ENCODE assay signal across 12 cellular contexts in the genomic region with DNA sequence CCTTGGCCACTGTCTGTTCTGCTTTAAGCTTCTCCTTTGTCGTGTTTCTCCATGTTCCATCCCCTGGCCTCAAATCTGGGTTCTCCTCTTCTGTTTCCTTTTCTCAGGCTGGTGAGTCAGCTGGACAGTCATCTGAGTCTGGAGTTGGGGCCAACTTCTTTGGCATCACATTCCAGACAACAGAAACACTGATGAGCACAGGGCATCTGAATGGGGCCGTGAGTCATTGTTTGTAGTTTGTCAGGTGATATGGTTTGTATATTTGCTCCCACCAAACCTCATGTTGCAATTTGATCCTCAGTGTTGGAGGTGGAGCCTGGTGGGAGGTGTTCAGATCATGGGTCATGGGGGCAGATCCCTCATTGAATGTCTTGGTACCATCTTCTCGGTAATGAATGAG. TPM values are rescaled to one million over a fixed set of nuclear protein-coding genes. Genes with fewer than 3 reads are reported as not detected.
DNase-seq lines count a peak whose midpoint lies in the region; ATAC-seq and TF ChIP-seq lines count a peak whose summit lies in the region.
"Had no signal": no experiment of that assay in that cellular context is flagged by ENCODE, and none has a peak within 500 bp of the region (broad histone marks: within the 10 kb centered on the region; RNA-seq: fewer than 3 reads in every experiment).

No MANE protein-coding gene starts in this region.

- TF ChIP-seq CTCF in SK-N-SH (IDR thresholded peaks at IDR 0.05) (no peak), fibroblast of villous mesenchyme (IDR thresholded peaks at IDR 0.05; ENCODE audit: insufficient read depth, low read depth, low read length) (no peak), type B pancreatic cell (conservative IDR thresholded peaks at IDR 0.05) (no peak), gastroesophageal sphincter (IDR thresholded peaks at IDR 0.05) (no peak), OCI-LY7 (conservative IDR thresholded peaks at IDR 0.05; ENCODE audit: low read length) (no peak)

- no peak for TF ChIP-seq RAD21 in SK-N-SH (IDR thresholded peaks at IDR 0.05; ENCODE audit: low read length)

- H3K4me3 ChIP-seq in SK-N-SH (ENCODE audit: low read depth in 2 of 2, low read length in 1 of 2): no peak overlapping the region
- H3K4me3 ChIP-seq in fibroblast of villous mesenchyme (ENCODE audit: low read depth, low read length): no peak overlapping the region
- H3K4me3 ChIP-seq in gastroesophageal sphincter: no peak overlapping the region
- H3K4me3 ChIP-seq in OCI-LY7 (ENCODE audit: low read depth, low read length, poor library complexity, severe bottlenecking): no peak overlapping the region
- H3K4me3 ChIP-seq: tibial nerve had no signal

- H3K36me3 ChIP-seq in SK-N-SH (replicated peaks in 1 of 2; ENCODE audit: control insufficient read depth in 1 of 2, insufficient read depth in 2 of 2, low read length in 1 of 2) (no peaks in the 10 kb centered on the region), gastroesophageal sphincter (no peaks in the 10 kb centered on the region), OCI-LY7 (ENCODE audit: insufficient read depth, low read length) (no peaks in the 10 kb centered on the region)
- H3K36me3 ChIP-seq: tibial nerve had no signal

- DNase-seq in SK-N-SH (no peak), RKO (ENCODE audit: low spot score) (peak; percentile 76), fibroblast of villous mesenchyme (ENCODE audit: low read depth) (peak; percentile 13), type B pancreatic cell (ENCODE audit: extremely low spot score, unreplicated experiment) (peak; percentile 18), OCI-LY7 (ENCODE audit: low spot score) (no peak)
- DNase-seq: NCI-H524 had no signal

- H3K27ac Mint-ChIP-seq in type B pancreatic cell: no peak overlapping the region

- H3K4me1 ChIP-seq in SK-N-SH (ENCODE audit: control insufficient read depth in 1 of 2, insufficient read depth in 2 of 2, low read depth in 1 of 2, low read length in 1 of 2) (no peaks in the 10 kb centered on the region), gastroesophageal sphincter (no peaks in the 10 kb centered on the region), OCI-LY7 (ENCODE audit: insufficient read depth, low read length, poor library complexity, severe bottlenecking) (no peaks in the 10 kb centered on the region)
- H3K4me1 ChIP-seq: tibial nerve had no signal

- ATAC-seq in SK-N-SH treated with all-trans-retinoic acid at 6 μM for 48 hours: no peak
- no peak for ATAC-seq in gastroesophageal sphincter
- ATAC-seq in HG02798 (IDR thresholded peaks at IDR 0.05; ENCODE audit: poor library complexity, unreplicated experiment): no peak

- H3K9me3 Mint-ChIP-seq in type B pancreatic cell: no peaks in the 10 kb centered on the region

- no peak overlapping the region for H3K4me3 Mint-ChIP-seq in type B pancreatic cell

- BruUV-seq in OCI-LY7 (replicated peaks; lab: Mats Ljungman, UMichigan): no TSS peak

- H3K4me2 ChIP-seq in SK-N-SH (no peak overlapping the region), OCI-LY7 (ENCODE audit: low read length) (no peak overlapping the region)

- TF ChIP-seq EP300 in SK-N-SH (IDR thresholded peaks at IDR 0.05; ENCODE audit: borderline replicate concordance in 1 of 2, low read depth in 1 of 2, low read length in 1 of 2): no peak
- TF ChIP-seq EP300 in gastroesophageal sphincter (IDR thresholded peaks at IDR 0.05): no peak

- TF ChIP-seq POLR2A in gastroesophageal sphincter (IDR thresholded peaks at IDR 0.05): no peak

- WGBS in SK-N-SH (ENCODE audit: low lambda C conversion rate): 4% methylated on average over 3 of the region's 3 CpGs
- WGBS in gastroesophageal sphincter (ENCODE audit: low coverage in 1 of 2), 2 donors: 42 to 73% methylated on average over 2 to 3 of the region's 3 CpGs

- CTCF ChIA-PET in SK-N-SH (lab: Yijun Ruan, JAX): no interaction called here
- CTCF ChIA-PET in OCI-LY7 (lab: Charles Lee; ENCODE audit: unreplicated experiment): no interaction called here

- H3K9me2 ChIP-seq in SK-N-SH (no peaks in the 10 kb centered on the region), OCI-LY7 (ENCODE audit: insufficient read depth, low read length) (no peaks in the 10 kb centered on the region)

- H3K27ac ChIP-seq in SK-N-SH (ENCODE audit: low read depth in 2 of 2, low read length in 1 of 2): no peak overlapping the region
- H3K27ac ChIP-seq in gastroesophageal sphincter: no peak overlapping the region
- H3K27ac ChIP-seq in OCI-LY7 (ENCODE audit: low read depth, low read length, poor library complexity, severe bottlenecking): no peak overlapping the region
- H3K27ac ChIP-seq: tibial nerve had no signal

- intact Hi-C loops in OCI-LY7 (cut with micrococcal nuclease; ENCODE audit: unreplicated experiment): no loop called here

- no peak overlapping the region for H3K9ac ChIP-seq in SK-N-SH

- H3K27me3 ChIP-seq in SK-N-SH (ENCODE audit: insufficient read depth) (peaks cover 63% of the 10 kb centered on the region), gastroesophageal sphincter (peaks cover 67% of the 10 kb centered on the region)

- H2AFZ ChIP-seq in SK-N-SH (ENCODE audit: low read depth) (no peak overlapping the region), OCI-LY7 (ENCODE audit: low read length) (no peak overlapping the region)

- H3K4me1 Mint-ChIP-seq in type B pancreatic cell (ENCODE audit: unreplicated experiment): no peaks in the 10 kb centered on the region

- H3K9me3 ChIP-seq in SK-N-SH (no peaks in the 10 kb centered on the region), gastroesophageal sphincter (peaks cover 0 to 8% (median 0%) of the 10 kb centered on the region in 3 donors), OCI-LY7 (ENCODE audit: low read length) (no peaks in the 10 kb centered on the region)
- H3K9me3 ChIP-seq: tibial nerve had no signal

- H4K20me1 ChIP-seq in SK-N-SH (ENCODE audit: insufficient read depth): no peaks in the 10 kb centered on the region
- H4K20me1 ChIP-seq in OCI-LY7 (ENCODE audit: insufficient read depth, low read length): no peaks in the 10 kb centered on the region

- POLR2A ChIA-PET in SK-N-SH (lab: Yijun Ruan, JAX): no interaction called here
- POLR2A ChIA-PET in OCI-LY7 (lab: Charles Lee): no interaction called here

- no peaks in the 10 kb centered on the region for H3K36me3 Mint-ChIP-seq in type B pancreatic cell

- peaks cover 6% of the 10 kb centered on the region for H3F3A ChIP-seq in SK-N-SH (replicated peaks; ENCODE audit: insufficient read depth)

- H3K79me2 ChIP-seq in SK-N-SH (ENCODE audit: insufficient read depth): no peaks in the 10 kb centered on the region
- no peaks in the 10 kb centered on the region for H3K79me2 ChIP-seq in OCI-LY7 (ENCODE audit: insufficient read depth, low read depth, low read length)

- H3K27me3 Mint-ChIP-seq in type B pancreatic cell: peaks cover 82% of the 10 kb centered on the region

TF ChIP-seq in SK-N-SH, 30 proteins besides CTCF, POLR2A, EP300 and RAD21 (continues in another document):
- TF ChIP-seq GATA2 (CRISPR knock-in tag; IDR thresholded peaks at IDR 0.05): no peak
- no peak for TF ChIP-seq EZH2phosphoT487 (IDR thresholded peaks at IDR 0.05; ENCODE audit: borderline replicate concordance, low read depth)
- TF ChIP-seq, protein P1, sequence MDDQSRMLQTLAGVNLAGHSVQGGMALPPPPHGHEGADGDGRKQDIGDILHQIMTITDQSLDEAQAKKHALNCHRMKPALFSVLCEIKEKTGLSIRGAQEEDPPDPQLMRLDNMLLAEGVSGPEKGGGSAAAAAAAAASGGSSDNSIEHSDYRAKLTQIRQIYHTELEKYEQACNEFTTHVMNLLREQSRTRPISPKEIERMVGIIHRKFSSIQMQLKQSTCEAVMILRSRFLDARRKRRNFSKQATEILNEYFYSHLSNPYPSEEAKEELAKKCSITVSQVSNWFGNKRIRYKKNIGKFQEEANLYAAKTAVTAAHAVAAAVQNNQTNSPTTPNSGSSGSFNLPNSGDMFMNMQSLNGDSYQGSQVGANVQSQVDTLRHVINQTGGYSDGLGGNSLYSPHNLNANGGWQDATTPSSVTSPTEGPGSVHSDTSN (IDR thresholded peaks at IDR 0.05): no peak
- peak; percentile 20; the same call in 1 of the 2 replicates for TF ChIP-seq JUND (IDR thresholded peaks at IDR 0.05)
- TF ChIP-seq NFIC (IDR thresholded peaks at IDR 0.05; ENCODE audit: borderline replicate concordance): 0 out of 2 replicates have a peak, but pooled peaks have one; percentile 38

TF ChIP-seq in SK-N-SH treated with all-trans-retinoic acid at 6 μM for 48 hours, 23 proteins besides CTCF, POLR2A, EP300 and RAD21 (continues in another document):
- TF ChIP-seq BACH2 (CRISPR knock-in tag; IDR thresholded peaks at IDR 0.05; ENCODE audit: borderline replicate concordance): no peak
- TF ChIP-seq CSDC2 (CRISPR knock-in tag; IDR thresholded peaks at IDR 0.05): no peak
- no peak for TF ChIP-seq ESRRG (CRISPR knock-in tag; IDR thresholded peaks at IDR 0.05)
- TF ChIP-seq, protein P2, sequence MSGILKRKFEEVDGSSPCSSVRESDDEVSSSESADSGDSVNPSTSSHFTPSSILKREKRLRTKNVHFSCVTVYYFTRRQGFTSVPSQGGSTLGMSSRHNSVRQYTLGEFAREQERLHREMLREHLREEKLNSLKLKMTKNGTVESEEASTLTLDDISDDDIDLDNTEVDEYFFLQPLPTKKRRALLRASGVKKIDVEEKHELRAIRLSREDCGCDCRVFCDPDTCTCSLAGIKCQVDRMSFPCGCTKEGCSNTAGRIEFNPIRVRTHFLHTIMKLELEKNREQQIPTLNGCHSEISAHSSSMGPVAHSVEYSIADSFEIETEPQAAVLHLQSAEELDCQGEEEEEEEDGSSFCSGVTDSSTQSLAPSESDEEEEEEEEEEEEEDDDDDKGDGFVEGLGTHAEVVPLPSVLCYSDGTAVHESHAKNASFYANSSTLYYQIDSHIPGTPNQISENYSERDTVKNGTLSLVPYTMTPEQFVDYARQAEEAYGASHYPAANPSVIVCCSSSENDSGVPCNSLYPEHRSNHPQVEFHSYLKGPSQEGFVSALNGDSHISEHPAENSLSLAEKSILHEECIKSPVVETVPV (CRISPR knock-in tag; IDR thresholded peaks at IDR 0.05): no peak
- no peak for TF ChIP-seq TOX (CRISPR knock-in tag; IDR thresholded peaks at IDR 0.05; ENCODE audit: borderline replicate concordance)

RNA-seq across cellular contexts. Expression of a gene that starts 14.3 kb away (rescaled TPM):
- not detected in 2 replicates for polyA plus RNA-seq in SK-N-SH (2012; rRNA removed)
- not detected in 2 replicates for polyA plus RNA-seq in SK-N-SH (2012; cell fraction: cytosol; rRNA removed)
- polyA plus RNA-seq in SK-N-SH (2012; cell fraction: nucleus; rRNA removed): not detected in 2 replicates
- total RNA-seq in fibroblast of villous mesenchyme (not detected in 2 replicates), type B pancreatic cell (ENCODE audit: low replicate concordance) (1.4 TPM in 1 of 2 replicates, not detected in the other), gastroesophageal sphincter (not detected), OCI-LY7 (2022) (not detected in 2 replicates)
- not detected in 2 replicates for total RNA-seq in OCI-LY7 (2014; rRNA removed; shearing (Covaris generic))
- total RNA-seq: dermis microvascular lymphatic vessel endothelial cell had no signal
- polyA plus RNA-seq: BJ had no signal

RNA-seq across cellular contexts. Expression of a gene that starts 58.5 kb away (rescaled TPM):
- not detected in 2 replicates for polyA plus RNA-seq in SK-N-SH (2012; rRNA removed)
- not detected in 2 replicates for polyA plus RNA-seq in SK-N-SH (2012; cell fraction: cytosol; rRNA removed)
- polyA plus RNA-seq in SK-N-SH (2012; cell fraction: nucleus; rRNA removed): not detected in 2 replicates
- not detected in 2 replicates for total RNA-seq in fibroblast of villous mesenchyme
- 2.0 and 2.8 TPM in 2 replicates for total RNA-seq in type B pancreatic cell (ENCODE audit: low replicate concordance)
- not detected for total RNA-seq in gastroesophageal sphincter
- total RNA-seq in OCI-LY7 (2014; rRNA removed; shearing (Covaris generic)): not detected in 2 replicates
- total RNA-seq in OCI-LY7 (2022): not detected in 2 replicates
- total RNA-seq: dermis microvascular lymphatic vessel endothelial cell, tibial nerve had no signal
- polyA plus RNA-seq: BJ had no signal

Comparison
In these comparisons a context has a peak if more than half of its experiments do, and no peak if none do; other contexts are left out.
1. DNase-seq: peak in RKO (single experiment), fibroblast of villous mesenchyme (single experiment) and type B pancreatic cell (single experiment); none in SK-N-SH (single experiment) and OCI-LY7 (single experiment).